8 cellular contexts compared by ENCODE assay signal in genomic region chr17:81991684-81992513, GRCh38. TPM values are rescaled to one million over a fixed set of nuclear protein-coding genes. Genes with fewer than 3 reads are reported as not detected.
A peak's percentile ranks its signal among the peaks of the same experiment; 100 is the strongest.
DNase-seq lines count a peak whose midpoint lies in the region; ATAC-seq and TF ChIP-seq lines count a peak whose summit lies in the region.

No MANE protein-coding gene starts in this region.

- H3K4me3 Mint-ChIP-seq in nephron progenitor cell, result peak overlapping the region; percentile 40
- no peak overlapping the region for H3K4me3 Mint-ChIP-seq in activated CD4-positive, alpha-beta T cell treated with anti-CD3 and anti-CD28 coated beads for 36 hours

- no peaks in the 10 kb centered on the region for H3K27me3 ChIP-seq in PC-3 (ENCODE audit: low read length)

- H2AFZ ChIP-seq in PC-3 (ENCODE audit: low read length), result peak overlapping the region; percentile 2; the same call in 1 of the 2 replicates

- no peaks in the 10 kb centered on the region for H4K20me1 ChIP-seq in PC-3 (ENCODE audit: low read length)

- no peaks in the 10 kb centered on the region for H3F3A ChIP-seq in PC-3 (ENCODE audit: low read length, unreplicated experiment)

- peak; percentile 97 for ATAC-seq in PC-3
- no peak for ATAC-seq in GM18519 (IDR thresholded peaks at IDR 0.05; ENCODE audit: low FRiP score, unreplicated experiment)
- no peak for ATAC-seq in HG02763 (IDR thresholded peaks at IDR 0.05; ENCODE audit: unreplicated experiment)
- no peak for ATAC-seq in activated CD4-positive, alpha-beta T cell treated with anti-CD3 and anti-CD28 coated beads for 36 hours

- H3K27ac Mint-ChIP-seq in nephron progenitor cell, result peak overlapping the region; percentile 92
- H3K27ac Mint-ChIP-seq in activated CD4-positive, alpha-beta T cell treated with anti-CD3 and anti-CD28 coated beads for 36 hours, result no peak overlapping the region

- peaks cover 66% of the 10 kb centered on the region for H3K4me1 Mint-ChIP-seq in nephron progenitor cell
- no peaks in the 10 kb centered on the region for H3K4me1 Mint-ChIP-seq in activated CD4-positive, alpha-beta T cell treated with anti-CD3 and anti-CD28 coated beads for 36 hours

- H3K4me3 ChIP-seq in PC-3 (ENCODE audit: low read length), result peak overlapping the region; percentile 9; the same call in 1 of the 2 replicates

- CTCF ChIA-PET in PC-3 (lab: Charles Lee), result interaction anchor here (0.7 to 1.3 kb wide), 2 partner anchors 30 to 32 kb away, joined by 3 to 6 read pairs; partner anchors contain the start of gene CENPX
- CTCF ChIA-PET in activated CD4-positive, alpha-beta T cell treated with anti-CD3 and anti-CD28 coated beads for 36 hours (lab: Charles Lee), result interaction anchor here (0.7 kb wide), 1 partner anchor 32 kb away, joined by 3 read pairs; no protein-coding TSS in a partner anchor

- no peaks in the 10 kb centered on the region for H3K27me3 Mint-ChIP-seq in nephron progenitor cell (ENCODE audit: low read depth, poor library complexity)
- H3K27me3 Mint-ChIP-seq in activated CD4-positive, alpha-beta T cell treated with anti-CD3 and anti-CD28 coated beads for 36 hours, result no peaks in the 10 kb centered on the region

- peaks cover 24% of the 10 kb centered on the region for H3K36me3 Mint-ChIP-seq in nephron progenitor cell (ENCODE audit: low read depth)
- H3K36me3 Mint-ChIP-seq in activated CD4-positive, alpha-beta T cell treated with anti-CD3 and anti-CD28 coated beads for 36 hours (ENCODE audit: low read depth), result peaks cover 3% of the 10 kb centered on the region

- peaks cover 16% of the 10 kb centered on the region for H3K4me1 ChIP-seq in PC-3 (ENCODE audit: insufficient read depth, low read length)

- intact Hi-C loops in PC-3 (cut with micrococcal nuclease), result no loop called here
- intact Hi-C loops in activated CD4-positive, alpha-beta T cell treated with anti-CD3 and anti-CD28 coated beads for 36 hours (cut with DNase I, micrococcal nuclease), result no loop called here

- no peak for TF ChIP-seq CTCF in PC-3 (conservative IDR thresholded peaks at IDR 0.05; ENCODE audit: low read depth, low read length)
- TF ChIP-seq CTCF in nephron progenitor cell (IDR thresholded peaks at IDR 0.05), result no peak

- POLR2A ChIA-PET in PC-3 (lab: Charles Lee; ENCODE audit: unreplicated experiment), result interaction anchor here (0.6 kb wide), 2 partner anchors 117 to 301 kb away, joined by 5 to 8 read pairs; no protein-coding TSS in a partner anchor
- POLR2A ChIA-PET in activated CD4-positive, alpha-beta T cell treated with anti-CD3 and anti-CD28 coated beads for 36 hours (lab: Charles Lee), result interaction anchor here (0.5 kb wide), 1 partner anchor 377 kb away, joined by 3 read pairs; no protein-coding TSS in a partner anchor

- H3K4me2 ChIP-seq in PC-3 (ENCODE audit: low read length), result peak overlapping the region; percentile 66

- H3K9me3 ChIP-seq in PC-3 (ENCODE audit: low read length), result no peaks in the 10 kb centered on the region

- H3K9me3 Mint-ChIP-seq in nephron progenitor cell, result peaks cover 3% of the 10 kb centered on the region
- H3K9me3 Mint-ChIP-seq in activated CD4-positive, alpha-beta T cell treated with anti-CD3 and anti-CD28 coated beads for 36 hours (ENCODE audit: low read depth), result no peaks in the 10 kb centered on the region

- peak; percentile 59 for DNase-seq in DMS79 treated with DMSO at 0.1 percent for 48 hours (lab: John Stamatoyannopoulos, UW)
- peak; percentile 86 for DNase-seq in PC-3
- peak; percentile 78 for DNase-seq in fibroblast of gingiva (ENCODE audit: low read depth)
- peak; percentile 75 for DNase-seq in nephron progenitor cell
- no peak for DNase-seq in kidney glomerular epithelial cell (lab: John Stamatoyannopoulos, UW)
- DNase-seq in activated CD4-positive, alpha-beta T cell treated with anti-CD3 and anti-CD28 coated beads for 36 hours, result no peak

- no peaks in the 10 kb centered on the region for H3K9me2 ChIP-seq in PC-3 (replicated peaks; ENCODE audit: low read length)

- no peak overlapping the region for H3K9ac ChIP-seq in PC-3 (ENCODE audit: low read length)

- H3K36me3 ChIP-seq in PC-3 (ENCODE audit: low read depth, low read length), result no peaks in the 10 kb centered on the region

- peak overlapping the region; percentile 14; the same call in 1 of the 2 replicates for H3K27ac ChIP-seq in PC-3 (ENCODE audit: low read length)

- BruUV-seq in PC-3 (replicated peaks; lab: Mats Ljungman, UMichigan), result no TSS peak

- no peaks in the 10 kb centered on the region for H3K79me2 ChIP-seq in PC-3 (ENCODE audit: low read length)

RNA-seq across cellular contexts. Expression of gene ASPSCR1, which starts 14.5 kb away (rescaled TPM):
- 31.5 and 48.2 TPM in 2 replicates for total RNA-seq in PC-3 (2014; rRNA removed)
- total RNA-seq in activated CD4-positive, alpha-beta T cell treated with anti-CD3 and anti-CD28 coated beads for 36 hours, result 10 to 100 TPM; 23.3 to 26.5 TPM

RNA-seq across cellular contexts. Expression of gene CENPX, which starts 30.8 kb away (rescaled TPM):
- total RNA-seq in PC-3 (2014; rRNA removed), result 344 and 390 TPM in 2 replicates
- total RNA-seq in activated CD4-positive, alpha-beta T cell treated with anti-CD3 and anti-CD28 coated beads for 36 hours, result 10 to 100 TPM; 77.5 to 84.1 TPM

RNA-seq across cellular contexts. Expression of gene NOTUM, which starts 30.9 kb away (rescaled TPM):
- total RNA-seq in PC-3 (2014; rRNA removed), result 0.75 TPM in 1 of 2 replicates, not detected in the other
- total RNA-seq in activated CD4-positive, alpha-beta T cell treated with anti-CD3 and anti-CD28 coated beads for 36 hours, result under 1 TPM; 0.87 to 0.97 TPM

RNA-seq across cellular contexts. Expression of gene LRRC45, which starts 31.2 kb away (rescaled TPM):
- 71.5 and 90.0 TPM in 2 replicates for total RNA-seq in PC-3 (2014; rRNA removed)
- total RNA-seq in activated CD4-positive, alpha-beta T cell treated with anti-CD3 and anti-CD28 coated beads for 36 hours, result 10 to 100 TPM; 17.6 to 20.6 TPM

RNA-seq across cellular contexts. Expression of gene RAC3, which starts 39.6 kb away (rescaled TPM):
- 46.8 and 52.2 TPM in 2 replicates for total RNA-seq in PC-3 (2014; rRNA removed)
- 10 to 100 TPM in 1 of 2 experiments, 1 to 10 TPM in 1; 9.6 to 10.6 TPM for total RNA-seq in activated CD4-positive, alpha-beta T cell treated with anti-CD3 and anti-CD28 coated beads for 36 hours

Comparison
In these comparisons a context has a peak if more than half of its experiments do, and no peak if none do; other contexts are left out.
1. DNase-seq: peak in DMS79 treated with DMSO at 0.1 percent for 48 hours (single experiment), PC-3 (single experiment), fibroblast of gingiva (single experiment) and nephron progenitor cell (single experiment); none in kidney glomerular epithelial cell (single experiment) and activated CD4-positive, alpha-beta T cell treated with anti-CD3 and anti-CD28 coated beads for 36 hours (single experiment).